2 cellular contexts compared by ENCODE assay signal in genomic region chr1:35177237-35177786, GRCh38.
TF ChIP-seq lines count a peak whose summit lies in the region.

No MANE protein-coding gene starts in this region.

TF ChIP-seq in PFSK-1, 5 proteins besides CTCF, POLR2A, EP300 and RAD21:
- no peak for TF ChIP-seq TAF1 (IDR thresholded peaks at IDR 0.05; ENCODE audit: borderline replicate concordance, insufficient read depth, low read length)
- no peak for TF ChIP-seq SIN3A (IDR thresholded peaks at IDR 0.05; ENCODE audit: borderline replicate concordance, insufficient read depth, low read length)
- TF ChIP-seq FOXP2 (optimal IDR thresholded peaks at IDR 0.05; ENCODE audit: borderline replicate concordance, extremely low read depth, extremely low read length, insufficient read depth) = no peak
- TF ChIP-seq REST (IDR thresholded peaks at IDR 0.05; ENCODE audit: insufficient read depth in 1 of 2, low read depth in 2 of 2, low read length in 2 of 2) = no peak
- TF ChIP-seq POLR2AphosphoS5 (IDR thresholded peaks at IDR 0.05; ENCODE audit: low read depth, low read length) = peak; percentile 41; the same call in 1 of the 2 replicates

TF ChIP-seq in H1, 55 proteins besides CTCF, POLR2A, EP300 and RAD21:
- TF ChIP-seq BRCA1 (IDR thresholded peaks at IDR 0.05; ENCODE audit: low read depth, low read length) (no peak), POLR2AphosphoS5 (IDR thresholded peaks at IDR 0.05; ENCODE audit: low read depth, low read length) (peak; percentile 47; the same call in 1 of the 2 replicates)
